Comparison of ENCODE assay signal across 23 cellular contexts in genomic region chr3:166360702-166361101, GRCh38.
DNase-seq lines count a peak whose midpoint lies in the region; TF ChIP-seq lines count a peak whose summit lies in the region.
"Had no signal": no experiment of that assay in that cellular context is flagged by ENCODE, and none has a peak within 500 bp of the region (broad histone marks: within the 10 kb centered on the region; RNA-seq: fewer than 3 reads in every experiment).

No MANE protein-coding gene starts in this region.

- DNase-seq in Ammon's horn (ENCODE audit: low spot score) (peak; percentile 3), inferior parietal cortex (ENCODE audit: extremely low spot score) (peak; percentile 15), smooth muscle cell (lab: John Stamatoyannopoulos, UW; ENCODE audit: unreplicated experiment) (no peak), SHP77 (lab: John Stamatoyannopoulos, UW) (no peak), KG1 (lab: John Stamatoyannopoulos, UW) (no peak)
- no peak for DNase-seq in central memory CD4-positive, alpha-beta T cell
- DNase-seq: AML-193; BE2C; C1 segment of cervical spinal cord; CD4-positive, alpha-beta memory T cell; CD4-positive, CD25-positive, alpha-beta regulatory T cell; CD8-positive, alpha-beta memory T cell; COR-L47; DMS 273 treated with DMSO at 0.1 percent for 48 hours; DMS153; DMS79; DND-41; EL; GDM1 had no signal

- H2AFZ ChIP-seq in smooth muscle cell (ENCODE audit: low read depth) = peak overlapping the region; percentile 50

- H3K27ac ChIP-seq in smooth muscle cell (ENCODE audit: low read depth) = no peak overlapping the region
- H3K27ac ChIP-seq: 22Rv1, A549, BLaER1 had no signal

- no peaks in the 10 kb centered on the region for H3K79me2 ChIP-seq in smooth muscle cell (ENCODE audit: low read depth)

- no peak overlapping the region for H3K4me3 ChIP-seq in smooth muscle cell
- H3K4me3 ChIP-seq: A549, BLaER1, GM12878 had no signal

- no peak overlapping the region for H3K9ac ChIP-seq in smooth muscle cell (ENCODE audit: low read depth)
- H3K9ac ChIP-seq: BLaER1 had no signal

- H3K4me2 ChIP-seq in smooth muscle cell = no peak overlapping the region
- H3K4me2 ChIP-seq: A549, BLaER1 had no signal

- no peaks in the 10 kb centered on the region for H3K4me1 ChIP-seq in smooth muscle cell (ENCODE audit: low read depth)
- H3K4me1 ChIP-seq: A549, BE2C, BLaER1 had no signal

- TF ChIP-seq CTCF in smooth muscle cell (IDR thresholded peaks at IDR 0.05; ENCODE audit: borderline replicate concordance, insufficient read depth, poor library complexity, severe bottlenecking) = no peak

- H3F3A ChIP-seq in smooth muscle cell (ENCODE audit: low read depth) = no peaks in the 10 kb centered on the region

- no peaks in the 10 kb centered on the region for H4K20me1 ChIP-seq in smooth muscle cell (ENCODE audit: low read depth)
- H4K20me1 ChIP-seq: BLaER1 had no signal

- no peaks in the 10 kb centered on the region for H3K9me3 ChIP-seq in smooth muscle cell (replicated peaks; ENCODE audit: low read depth)
- H3K9me3 ChIP-seq: A549, BE2C, BLaER1 had no signal

- no peaks in the 10 kb centered on the region for H3K36me3 ChIP-seq in smooth muscle cell (ENCODE audit: low read depth)
- H3K36me3 ChIP-seq: BE2C, BLaER1 had no signal

- no peaks in the 10 kb centered on the region for H3K27me3 ChIP-seq in smooth muscle cell (ENCODE audit: low read depth)
- H3K27me3 ChIP-seq: BE2C, BLaER1 had no signal

Comparison
In these comparisons a context has a peak if more than half of its experiments do, and no peak if none do; other contexts are left out.
1. DNase-seq: peak in Ammon's horn (single experiment) and inferior parietal cortex (single experiment); none in smooth muscle cell (single experiment), central memory CD4-positive, alpha-beta T cell (single experiment), SHP77 (0 of 2) and KG1 (single experiment).